ENCODE assay signal across 22 cellular contexts in the genomic region with DNA sequence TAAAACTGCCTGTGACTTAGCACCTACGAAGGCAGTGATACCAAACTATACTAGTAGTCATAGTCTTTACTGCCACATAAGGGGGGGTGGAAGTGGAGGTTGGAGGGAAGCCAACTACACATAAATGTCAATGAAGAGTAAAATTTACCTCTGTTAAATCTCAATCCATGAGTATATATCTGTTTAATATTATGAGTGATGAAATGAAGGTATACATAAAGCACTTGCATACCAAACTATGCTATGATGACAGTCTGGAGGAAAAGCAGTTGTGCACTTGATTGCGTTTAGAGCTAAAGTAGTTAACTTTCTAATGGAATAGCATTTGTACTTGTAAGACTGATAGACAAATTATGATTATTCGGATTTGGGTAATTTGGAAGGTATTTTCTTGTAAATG.
"Had no signal": no experiment of that assay in that cellular context is flagged by ENCODE, and none has a peak within 500 bp of the region (broad histone marks: within the 10 kb centered on the region; RNA-seq: fewer than 3 reads in every experiment).

No MANE protein-coding gene starts in this region.

- ATAC-seq: Panc1, Right ventricle myocardium inferior, T-cell had no signal

- DNase-seq: KBM-7, MG63, NCI-H1092, NCI-H1105 treated with DMSO at 0.1 percent for 48 hours, NCI-H1417 treated with DMSO at 0.1 percent for 48 hours, NCI-H146, NCI-H1694 treated with DMSO at 0.1 percent for 48 hours, NCI-H1930, NCI-H2081, NCI-H2107, NCI-H2227 treated with DMSO at 0.1 percent for 48 hours, NCI-H524, NCI-H526 treated with DMSO at 0.1 percent for 48 hours, NCI-H774, SHP77 treated with DMSO at 0.1 percent for 48 hours, SJCRH30, SW 1271, T-cell had no signal

- H3K27me3 ChIP-seq: MG63, SJCRH30 had no signal

- H3K4me3 ChIP-seq: MG63, SJCRH30 had no signal

- H3K4me1 ChIP-seq: SJCRH30 had no signal

- H3K4me1 Mint-ChIP-seq: T-cell had no signal

- H3K9me3 Mint-ChIP-seq: T-cell; T-helper 1 cell treated with Interleukin-12 subunit alpha and Interleukin-12 subunit beta and Interleukin-4 antibody, amounts not matched to agents 30 μg/mL and 1 μg/mL, for 36 hours had no signal

- H3K27me3 Mint-ChIP-seq: T-cell had no signal

- H3K27ac Mint-ChIP-seq: T-cell; T-helper 1 cell treated with Interleukin-12 subunit alpha and Interleukin-12 subunit beta and Interleukin-4 antibody, amounts not matched to agents 30 μg/mL and 1 μg/mL, for 36 hours had no signal

- H3K4me3 Mint-ChIP-seq: T-cell; T-helper 1 cell treated with Interleukin-12 subunit alpha and Interleukin-12 subunit beta and Interleukin-4 antibody, amounts not matched to agents 30 μg/mL and 1 μg/mL, for 36 hours had no signal

- H3K27ac ChIP-seq: HL-60, SJCRH30 had no signal

- H3K36me3 ChIP-seq: MG63, SJCRH30 had no signal

- H3K9me3 ChIP-seq: MG63, SJCRH30 had no signal
